Comparison of ENCODE assay signal across 23 cellular contexts in the genomic region with DNA sequence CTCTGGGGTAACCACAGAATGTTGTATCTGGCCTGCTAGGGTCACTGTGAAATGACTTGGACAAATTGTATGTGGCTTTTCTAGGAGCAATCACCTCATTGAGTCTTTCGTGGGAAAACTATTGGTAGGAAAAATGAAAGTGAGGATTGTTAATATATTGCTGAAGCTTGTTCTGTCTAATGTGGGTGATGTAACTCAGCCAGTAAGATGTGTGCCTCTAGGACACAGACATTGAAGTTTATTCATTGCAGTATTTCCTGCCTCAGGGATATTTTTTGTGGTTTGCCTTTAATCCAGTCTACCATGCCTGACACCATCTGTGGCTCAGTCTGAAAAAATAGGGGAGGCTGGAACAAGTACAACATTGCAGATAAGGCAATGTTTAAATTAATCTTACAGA.
DNase-seq lines count a peak whose midpoint lies in the region; ATAC-seq and TF ChIP-seq lines count a peak whose summit lies in the region.
"Had no signal": no experiment of that assay in that cellular context is flagged by ENCODE, and none has a peak within 500 bp of the region (broad histone marks: within the 10 kb centered on the region; RNA-seq: fewer than 3 reads in every experiment).

No MANE protein-coding gene starts in this region.

- no peak overlapping the region for H3K27ac Mint-ChIP-seq in endodermal cell
- H3K27ac Mint-ChIP-seq: activated naive CD8-positive, alpha-beta T cell treated with anti-CD3 and anti-CD28 coated beads, Interleukin-2, amount 50 U/mL, for 24 hours; T-helper 2 cell treated with Interferon-gamma antibody and Interleukin-4, amounts not matched to agents 5 μg/mL and 100 μg/mL, for 36 hours; WTC11 had no signal

- no peaks in the 10 kb centered on the region for H3K36me3 Mint-ChIP-seq in endodermal cell (ENCODE audit: low read depth)
- H3K36me3 Mint-ChIP-seq: WTC11 had no signal

- H3K4me1 ChIP-seq in endodermal cell (ENCODE audit: control insufficient read depth, insufficient read depth, low read length) (no peaks in the 10 kb centered on the region), right cardiac atrium (ENCODE audit: control insufficient read depth, insufficient read depth, low read length) (no peaks in the 10 kb centered on the region)
- H3K4me1 ChIP-seq: left ventricle myocardium inferior, Peyer's patch, psoas muscle, upper lobe of left lung had no signal

- H3K4me1 Mint-ChIP-seq in endodermal cell: no peaks in the 10 kb centered on the region
- H3K4me1 Mint-ChIP-seq: activated naive CD8-positive, alpha-beta T cell treated with anti-CD3 and anti-CD28 coated beads, Interleukin-2, amount 50 U/mL, for 24 hours had no signal

- H3K27ac ChIP-seq in endodermal cell (ENCODE audit: low read depth, low read length) (no peak overlapping the region), right cardiac atrium (ENCODE audit: low read length) (no peak overlapping the region)
- H3K27ac ChIP-seq: cardiac muscle cell, epithelial cell of prostate, left ventricle myocardium inferior, Peyer's patch, psoas muscle, upper lobe of left lung had no signal

- H3K4me3 ChIP-seq in epithelial cell of esophagus (ENCODE audit: low read length) (no peak overlapping the region), endodermal cell (ENCODE audit: low read length) (no peak overlapping the region), right cardiac atrium (ENCODE audit: low read length) (no peak overlapping the region)
- H3K4me3 ChIP-seq: cardiac muscle cell, left ventricle myocardium inferior, Peyer's patch, psoas muscle, upper lobe of left lung had no signal

- WGBS in endodermal cell (ENCODE audit: insufficient coverage in 1 of 2, insufficient read length in 1 of 2), 2 experiments: 40% methylated on average over 1 of the region's 1 CpG; no CpG with 5 or more reads in 1 of the 2 experiments
- WGBS in right cardiac atrium: 29% methylated on average over 1 of the region's 1 CpG

- no peak overlapping the region for H3K9ac ChIP-seq in endodermal cell (ENCODE audit: extremely low read depth, low read length, poor library complexity, severe bottlenecking)
- H3K9ac ChIP-seq: SK-N-SH had no signal

- H3K27me3 ChIP-seq in endodermal cell (ENCODE audit: control insufficient read depth, insufficient read depth, low read length, poor library complexity, severe bottlenecking): no peaks in the 10 kb centered on the region
- H3K27me3 ChIP-seq in right cardiac atrium (ENCODE audit: control insufficient read depth, insufficient read depth): no peaks in the 10 kb centered on the region
- H3K27me3 ChIP-seq: cardiac muscle cell, Peyer's patch, upper lobe of left lung had no signal

- H3K27me3 Mint-ChIP-seq in endodermal cell (ENCODE audit: insufficient read depth): peaks cover 6% of the 10 kb centered on the region

- intact Hi-C loops in right cardiac atrium (cut with DNase I): no loop called here

- no peak overlapping the region for H3K4me3 Mint-ChIP-seq in endodermal cell
- H3K4me3 Mint-ChIP-seq: activated naive CD8-positive, alpha-beta T cell treated with anti-CD3 and anti-CD28 coated beads, Interleukin-2, amount 50 U/mL, for 24 hours; neural crest cell; T-helper 2 cell treated with Interferon-gamma antibody and Interleukin-4, amounts not matched to agents 5 μg/mL and 100 μg/mL, for 36 hours; WTC11 had no signal

- no peak for TF ChIP-seq CTCF in epithelial cell of esophagus (IDR thresholded peaks at IDR 0.05; ENCODE audit: insufficient read depth, low read depth, low read length, missing control alignments)
- no peak for TF ChIP-seq CTCF in endodermal cell (conservative IDR thresholded peaks at IDR 0.05)

- H3K9me3 ChIP-seq in endodermal cell (ENCODE audit: control insufficient read depth, low read length): no peaks in the 10 kb centered on the region
- H3K9me3 ChIP-seq in right cardiac atrium (ENCODE audit: control insufficient read depth, low read length): no peaks in the 10 kb centered on the region
- H3K9me3 ChIP-seq: left ventricle myocardium inferior, Peyer's patch, psoas muscle, SK-N-SH, upper lobe of left lung had no signal

- H3K36me3 ChIP-seq in endodermal cell (ENCODE audit: control insufficient read depth, insufficient read depth, low read length): no peaks in the 10 kb centered on the region
- H3K36me3 ChIP-seq: cardiac muscle cell, left ventricle myocardium inferior, Peyer's patch, upper lobe of left lung had no signal

- DNase-seq in GM04504 (ENCODE audit: low read depth) (peak; percentile 39), OCI-M1 (lab: John Stamatoyannopoulos, UW) (peak; percentile 22), epithelial cell of esophagus (ENCODE audit: low read depth) (peak; percentile 19), myocyte (ENCODE audit: low read depth) (peak; percentile 46), NCI-H2081 (lab: John Stamatoyannopoulos, UW) (no peak), endodermal cell (no peak), right cardiac atrium (no peak)
- DNase-seq: activated CD4-positive, alpha-beta T cell treated with anti-CD3 and anti-CD28 coated beads, Interleukin-2, amount 50 U/mL, for 4 hours; activated effector memory CD4-positive, alpha-beta T cell treated with Interleukin-2 at 50 U/mL for 16 hours; activated naive CD8-positive, alpha-beta T cell treated with anti-CD3 and anti-CD28 coated beads, Interleukin-2, amount 50 U/mL, for 24 hours; DMS79 treated with DMSO at 0.1 percent for 48 hours; left ventricle myocardium inferior; NCI-H1436 treated with DMSO at 0.1 percent for 48 hours; Peyer's patch; psoas muscle; SK-N-SH; upper lobe of left lung had no signal

- H3K9me3 Mint-ChIP-seq in endodermal cell: no peaks in the 10 kb centered on the region
- H3K9me3 Mint-ChIP-seq: activated naive CD8-positive, alpha-beta T cell treated with anti-CD3 and anti-CD28 coated beads, Interleukin-2, amount 50 U/mL, for 24 hours; neural crest cell; T-helper 2 cell treated with Interferon-gamma antibody and Interleukin-4, amounts not matched to agents 5 μg/mL and 100 μg/mL, for 36 hours; WTC11 had no signal

- ATAC-seq in GM21619 (IDR thresholded peaks at IDR 0.05; ENCODE audit: unreplicated experiment) (no peak), right cardiac atrium (no peak)
- ATAC-seq: activated naive CD8-positive, alpha-beta T cell treated with anti-CD3 and anti-CD28 coated beads, Interleukin-2, amount 50 U/mL, for 24 hours; psoas muscle; WTC11 had no signal

Comparison
In these comparisons a context has a peak if more than half of its experiments do, and no peak if none do; other contexts are left out.
1. DNase-seq: peak in GM04504 (single experiment), OCI-M1 (single experiment), epithelial cell of esophagus (single experiment) and myocyte (single experiment); none in NCI-H2081 (0 of 2), endodermal cell (single experiment) and right cardiac atrium (0 of 3).